15 cellular contexts compared by ENCODE assay signal in the genomic region with DNA sequence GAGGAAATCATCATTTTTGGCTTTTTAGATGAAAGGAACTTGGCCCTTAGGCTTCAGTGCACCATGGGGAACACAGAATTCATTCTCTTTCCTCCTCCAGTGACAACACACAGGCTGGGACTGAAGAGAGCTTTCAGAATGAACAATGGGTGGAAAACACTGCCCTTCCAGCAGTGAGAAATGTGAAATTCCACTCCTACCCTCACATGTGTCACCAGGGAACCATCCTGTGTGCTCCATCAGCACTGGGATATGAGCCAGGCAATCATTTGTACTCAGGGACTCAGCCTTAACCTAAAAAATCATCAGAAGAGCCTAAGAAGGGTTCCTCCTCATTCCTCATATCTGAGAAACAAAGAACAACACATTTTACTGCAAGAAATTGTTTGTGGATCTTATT.
A peak's percentile ranks its signal among the peaks of the same experiment; 100 is the strongest.
DNase-seq lines count a peak whose midpoint lies in the region; ATAC-seq, FAIRE-seq and TF ChIP-seq lines count a peak whose summit lies in the region.
"Had no signal": no experiment of that assay in that cellular context is flagged by ENCODE, and none has a peak within 500 bp of the region (broad histone marks: within the 10 kb centered on the region; RNA-seq: fewer than 3 reads in every experiment).

No MANE protein-coding gene starts in this region.

- no peak overlapping the region for H3K23ac ChIP-seq in mesendoderm (ENCODE audit: low read length)

- H3K4me3 ChIP-seq in bronchial epithelial cell (ENCODE audit: low read depth, low read length) (no peak overlapping the region), mesendoderm (ENCODE audit: low read length) (no peak overlapping the region), Caco-2 (ENCODE audit: low read depth, low read length) (no peak overlapping the region)
- H3K4me3 ChIP-seq: lung, SJCRH30 had no signal

- peak overlapping the region; percentile 56 for H3K56ac ChIP-seq in mesendoderm (ENCODE audit: low read length)

- no peak overlapping the region for H3K9ac ChIP-seq in mesendoderm (ENCODE audit: low read length)

- H4K5ac ChIP-seq in mesendoderm (ENCODE audit: low read length) = peak overlapping the region; percentile 97

- intact Hi-C loops in Caco-2 (cut with micrococcal nuclease; ENCODE audit: unreplicated experiment) = no loop called here

- no peak overlapping the region for H2BK15ac ChIP-seq in mesendoderm (replicated peaks; ENCODE audit: low read depth)

- H3K4me1 ChIP-seq in mesendoderm (ENCODE audit: control insufficient read depth, low read depth, low read length) = peaks cover 4% of the 10 kb centered on the region
- no peaks in the 10 kb centered on the region for H3K4me1 ChIP-seq in Caco-2
- H3K4me1 ChIP-seq: SJCRH30 had no signal

- H3K36me3 Mint-ChIP-seq in Caco-2 (ENCODE audit: insufficient read depth, unreplicated experiment) (no peaks in the 10 kb centered on the region), T-cell (no peaks in the 10 kb centered on the region)
- H3K36me3 Mint-ChIP-seq: activated naive CD8-positive, alpha-beta T cell treated with anti-CD3 and anti-CD28 coated beads for 36 hours; stimulated activated effector memory CD8-positive, alpha-beta T cell treated with anti-CD3 and anti-CD28 coated beads, Interleukin-12 subunit alpha, Interleukin-12 subunit beta, amount 100 ng/mL, for 72 hours had no signal

- no peaks in the 10 kb centered on the region for H3K9me3 Mint-ChIP-seq in Caco-2 (ENCODE audit: unreplicated experiment)
- H3K9me3 Mint-ChIP-seq in T-cell = peaks cover 0 to 8% (median 3%) of the 10 kb centered on the region in 3 donors
- H3K9me3 Mint-ChIP-seq: stimulated activated effector memory CD8-positive, alpha-beta T cell treated with anti-CD3 and anti-CD28 coated beads, Interleukin-12 subunit alpha, Interleukin-12 subunit beta, amount 100 ng/mL, for 72 hours had no signal

- H2BK120ac ChIP-seq in mesendoderm (ENCODE audit: low read depth, low read length) = no peak overlapping the region

- FAIRE-seq in bronchial epithelial cell (lab: Jason Lieb, UNC) = no peak

- CTCF ChIA-PET in Caco-2 (lab: Charles Lee) = no interaction called here
- CTCF ChIA-PET in T-cell (lab: Charles Lee) = interaction anchor here in 1 of 2 donors (0.7 kb wide), 2 partner anchors 180 to 205 kb away, joined by 5 to 6 read pairs; no protein-coding TSS in a partner anchor

- no peak overlapping the region for H3K27ac ChIP-seq in mesendoderm (ENCODE audit: low read depth, low read length)
- H3K27ac ChIP-seq: SJCRH30 had no signal

- no peaks in the 10 kb centered on the region for H3K27me3 Mint-ChIP-seq in Caco-2 (ENCODE audit: insufficient read depth, unreplicated experiment)
- no peaks in the 10 kb centered on the region for H3K27me3 Mint-ChIP-seq in T-cell
- H3K27me3 Mint-ChIP-seq: activated naive CD8-positive, alpha-beta T cell treated with anti-CD3 and anti-CD28 coated beads for 36 hours had no signal

- H2BK5ac ChIP-seq in mesendoderm (ENCODE audit: low read length) = no peak overlapping the region

- H3K9me3 ChIP-seq in Caco-2 = 0 out of 2 replicates have a peak, but pooled peaks cover 3% of the 10 kb centered on the region

- no TSS peak for BruUV-seq in Caco-2 (replicated peaks; lab: Mats Ljungman, UMichigan)

- no peaks in the 10 kb centered on the region for H3K27me3 ChIP-seq in bronchial epithelial cell (ENCODE audit: control insufficient read depth, insufficient read depth, low read length)
- H3K27me3 ChIP-seq in mesendoderm (ENCODE audit: insufficient read depth, low read length, poor library complexity) = no peaks in the 10 kb centered on the region
- no peaks in the 10 kb centered on the region; the same call in 1 of the 2 replicates for H3K27me3 ChIP-seq in Caco-2 (replicated peaks; ENCODE audit: control insufficient read depth, insufficient read depth, low read length)

- H2AK5ac ChIP-seq in mesendoderm (ENCODE audit: low read length) = no peak overlapping the region

- H3K4me3 Mint-ChIP-seq in Caco-2 (ENCODE audit: unreplicated experiment) (no peak overlapping the region), T-cell (no peak overlapping the region)
- H3K4me3 Mint-ChIP-seq: activated naive CD8-positive, alpha-beta T cell treated with anti-CD3 and anti-CD28 coated beads for 36 hours; stimulated activated effector memory CD8-positive, alpha-beta T cell treated with anti-CD3 and anti-CD28 coated beads, Interleukin-12 subunit alpha, Interleukin-12 subunit beta, amount 100 ng/mL, for 72 hours had no signal

- H3K18ac ChIP-seq in mesendoderm (ENCODE audit: low read length) = peak overlapping the region; percentile 60

- H3K79me2 ChIP-seq in mesendoderm (ENCODE audit: control insufficient read depth, insufficient read depth, low read length) = no peaks in the 10 kb centered on the region

- ATAC-seq in T-cell (replicated peaks in 1 of 4) (no peak), HG03196 (IDR thresholded peaks at IDR 0.05; ENCODE audit: unreplicated experiment) (no peak)
- ATAC-seq: stimulated activated effector memory CD8-positive, alpha-beta T cell treated with anti-CD3 and anti-CD28 coated beads, Interleukin-12 subunit alpha, Interleukin-12 subunit beta, amount 100 ng/mL, for 72 hours had no signal

- POLR2A ChIA-PET in Caco-2 (lab: Charles Lee) (no interaction called here), T-cell (lab: Charles Lee) (no interaction called here)

- no peaks in the 10 kb centered on the region for H3K79me1 ChIP-seq in mesendoderm (ENCODE audit: low read length)

- H3K4ac ChIP-seq in mesendoderm (ENCODE audit: low read depth, low read length) = no peak overlapping the region

- TF ChIP-seq CTCF in bronchial epithelial cell (IDR thresholded peaks at IDR 0.05; ENCODE audit: insufficient read depth, low read length, severe bottlenecking) (no peak), Caco-2 (IDR thresholded peaks at IDR 0.05; ENCODE audit: insufficient read depth in 1 of 2, low read depth in 1 of 2, low read length in 1 of 2, severe bottlenecking in 1 of 2, unreplicated experiment in 1 of 2) (no peak)

- H3K4me2 ChIP-seq in mesendoderm (ENCODE audit: low read length) = no peak overlapping the region

- DNase-seq in A172 (ENCODE audit: low spot score) (peak; percentile 49), HT1080 (ENCODE audit: low read depth) (peak; percentile 24), bronchial epithelial cell (ENCODE audit: low read depth) (peak; percentile 4), mesendoderm (peak; percentile 47), Caco-2 (no peak), T-cell (no peak), GF-D8 (lab: John Stamatoyannopoulos, UW) (no peak)
- DNase-seq: activated CD4-positive, alpha-beta T cell treated with anti-CD3 and anti-CD28 coated beads, Interleukin-2, amount 50 U/mL, for 4 hours; activated naive CD8-positive, alpha-beta T cell treated with anti-CD3 and anti-CD28 coated beads for 36 hours; erythroblast; NCI-H2171; SJCRH30 had no signal

- H3K27ac Mint-ChIP-seq in Caco-2 (ENCODE audit: unreplicated experiment) (no peak overlapping the region), T-cell (no peak overlapping the region)
- H3K27ac Mint-ChIP-seq: activated naive CD8-positive, alpha-beta T cell treated with anti-CD3 and anti-CD28 coated beads for 36 hours; stimulated activated effector memory CD8-positive, alpha-beta T cell treated with anti-CD3 and anti-CD28 coated beads, Interleukin-12 subunit alpha, Interleukin-12 subunit beta, amount 100 ng/mL, for 72 hours had no signal

- H3K4me1 Mint-ChIP-seq in Caco-2 (ENCODE audit: low read depth, unreplicated experiment) (no peaks in the 10 kb centered on the region), T-cell (peaks cover 0 to 3% (median 0%) of the 10 kb centered on the region in 3 donors)
- H3K4me1 Mint-ChIP-seq: activated naive CD8-positive, alpha-beta T cell treated with anti-CD3 and anti-CD28 coated beads for 36 hours had no signal

- no peak overlapping the region for H4K8ac ChIP-seq in mesendoderm (ENCODE audit: low read depth, low read length)

- H3K36me3 ChIP-seq in bronchial epithelial cell (ENCODE audit: control insufficient read depth, insufficient read depth, low read length) (no peaks in the 10 kb centered on the region), mesendoderm (ENCODE audit: control insufficient read depth, insufficient read depth, low read length) (no peaks in the 10 kb centered on the region), Caco-2 (ENCODE audit: control insufficient read depth, insufficient read depth, low read length) (no peaks in the 10 kb centered on the region)
- H3K36me3 ChIP-seq: SJCRH30 had no signal

Comparison
In these comparisons a context has a peak if more than half of its experiments do, and no peak if none do; other contexts are left out.
1. DNase-seq: peak in A172 (single experiment), HT1080 (single experiment), bronchial epithelial cell (single experiment) and mesendoderm (single experiment); none in Caco-2 (0 of 2), T-cell (0 of 34) and GF-D8 (single experiment).